8 cellular contexts compared by ENCODE assay signal in the genomic region with DNA sequence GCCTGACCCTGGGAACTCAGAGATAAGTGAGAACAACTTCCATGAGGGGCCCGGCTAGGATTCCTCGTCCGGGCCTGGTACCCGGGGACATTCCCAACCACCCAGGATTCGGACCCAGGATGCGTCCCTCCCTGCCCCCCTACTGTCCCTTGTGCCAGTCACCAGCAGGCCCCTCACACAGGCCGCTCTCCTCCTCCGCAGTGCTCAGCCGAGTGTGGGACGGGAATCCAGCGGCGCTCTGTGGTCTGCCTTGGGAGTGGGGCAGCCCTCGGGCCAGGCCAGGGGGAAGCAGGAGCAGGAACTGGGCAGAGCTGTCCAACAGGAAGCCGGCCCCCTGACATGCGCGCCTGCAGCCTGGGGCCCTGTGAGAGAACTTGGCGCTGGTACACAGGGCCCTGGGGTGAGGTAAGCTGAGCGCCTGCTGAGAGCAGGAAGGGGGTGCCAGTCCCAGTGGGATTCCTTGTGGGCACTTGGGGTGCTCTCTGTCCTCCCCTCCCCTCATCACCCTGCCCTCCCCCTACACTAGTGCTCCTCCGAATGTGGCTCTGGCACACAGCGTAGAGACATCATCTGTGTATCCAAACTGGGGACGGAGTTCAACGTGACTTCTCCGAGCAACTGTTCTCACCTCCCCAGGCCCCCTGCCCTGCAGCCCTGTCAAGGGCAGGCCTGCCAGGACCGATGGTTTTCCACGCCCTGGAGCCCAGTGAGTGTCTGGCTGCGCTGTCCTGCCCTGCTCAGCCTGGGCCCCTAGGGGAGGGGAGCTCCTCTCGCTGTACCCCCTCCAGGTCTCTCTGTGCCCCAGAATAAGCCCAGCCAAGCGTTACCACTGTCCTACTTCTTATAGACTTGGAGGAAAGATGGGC. TPM values are rescaled to one million over a fixed set of nuclear protein-coding genes. Genes with fewer than 3 reads are reported as not detected.
DNase-seq lines count a peak whose midpoint lies in the region; ATAC-seq and TF ChIP-seq lines count a peak whose summit lies in the region.

No MANE protein-coding gene starts in this region.

- H3K23ac ChIP-seq in H9 (ENCODE audit: insufficient read length, low read depth, low read length): no peak overlapping the region

- no peak overlapping the region for H3K4me2 ChIP-seq in H9 (ENCODE audit: insufficient read depth, insufficient read length, low read length)

- no peak overlapping the region for H2BK120ac ChIP-seq in H9 (ENCODE audit: low read depth, low read length, poor library complexity, severe bottlenecking)

- no CpG with 5 or more reads among the region's 28 CpGs for WGBS in H9 (ENCODE audit: extremely low coverage, insufficient read length, low lambda C conversion rate)

- no peaks in the 10 kb centered on the region; a peak in 1 of 5 replicates for H3K9me3 Mint-ChIP-seq in H9

- H3K18ac ChIP-seq in H9 (ENCODE audit: insufficient read length, low read depth, low read length): no peak overlapping the region

- H3K4me3 Mint-ChIP-seq in H9: peak overlapping the region in 1 of 2 experiments; percentile 42; a peak in 1 of 5 replicates

- no peak overlapping the region for H3K56ac ChIP-seq in H9 (ENCODE audit: insufficient read length, low read depth, low read length)

- peak; percentile 31 for DNase-seq in H9
- DNase-seq in dermis microvascular lymphatic vessel endothelial cell (ENCODE audit: low read depth in 2 of 2): peak; percentile 47 to 88
- peak; percentile 66 for DNase-seq in left lobe of liver (ENCODE audit: low spot score)
- no peak for DNase-seq in SIG-M5 (lab: John Stamatoyannopoulos, UW)
- no peak for DNase-seq in NCI-H510A treated with DMSO at 0.1 percent for 48 hours (lab: John Stamatoyannopoulos, UW)
- DNase-seq in NCI-H2227 treated with DMSO at 0.1 percent for 48 hours (lab: John Stamatoyannopoulos, UW): no peak

- ATAC-seq in left lobe of liver: no peak
- ATAC-seq in GM19455 (IDR thresholded peaks at IDR 0.05; ENCODE audit: unreplicated experiment): no peak

- no peak overlapping the region for H3K9ac ChIP-seq in H9 (ENCODE audit: extremely low read depth, insufficient read length, low read length)

- no peak overlapping the region for H2BK12ac ChIP-seq in H9 (ENCODE audit: insufficient read length, low read depth, low read length)

- peaks cover 3 to 5% (median 5%) of the 10 kb centered on the region in 3 experiments; a peak in 5 of 7 replicates for H3K36me3 Mint-ChIP-seq in H9 (ENCODE audit: insufficient read depth in 1 of 3, low read depth in 3 of 3)

- H2BK15ac ChIP-seq in H9 (ENCODE audit: low read depth, low read length): no peak overlapping the region

- H3K4me1 ChIP-seq in H9 (ENCODE audit: insufficient read depth, low read length): peaks cover 7% of the 10 kb centered on the region; the same call in 1 of the 2 replicates

- no peaks in the 10 kb centered on the region for H3K27me3 ChIP-seq in H9 (ENCODE audit: insufficient read depth, low read length)

- no peak overlapping the region for H2BK20ac ChIP-seq in H9 (ENCODE audit: low read depth, low read length, poor library complexity, severe bottlenecking)

- H3K4me3 ChIP-seq in skin epidermis: peak overlapping the region in 4 of 7 experiments; percentile 4 to 13 (median 5)

- no peaks in the 10 kb centered on the region for H3K79me1 ChIP-seq in H9 (ENCODE audit: insufficient read depth, low read depth, low read length, poor library complexity, severe bottlenecking)

- no peaks in the 10 kb centered on the region for H3K27me3 Mint-ChIP-seq in H9 (ENCODE audit: low read depth)

- H3K23me2 ChIP-seq in H9 (ENCODE audit: insufficient read length, low read depth, low read length, poor library complexity, severe bottlenecking): peaks cover 11% of the 10 kb centered on the region

- H3K4me1 Mint-ChIP-seq in H9: peaks cover 34 to 46% of the 10 kb centered on the region in 2 experiments

- no peak overlapping the region for H2AK5ac ChIP-seq in H9 (ENCODE audit: insufficient read length, low read length)

- H4K91ac ChIP-seq in H9 (ENCODE audit: insufficient read length, low read depth, low read length): no peak overlapping the region

- no peak overlapping the region for H4K8ac ChIP-seq in H9 (replicated peaks; ENCODE audit: insufficient read length, low read depth, low read length)

- H4K20me1 ChIP-seq in H9 (ENCODE audit: control insufficient read depth, insufficient read depth, insufficient read length): no peaks in the 10 kb centered on the region

- H3K27ac Mint-ChIP-seq in H9: peak overlapping the region in 1 of 3 experiments; percentile 87; a peak in 1 of 7 replicates

- no peaks in the 10 kb centered on the region for H3K9me3 ChIP-seq in H9 (ENCODE audit: control insufficient read depth, low read depth, low read length)

- H3K27ac ChIP-seq in H9 (ENCODE audit: insufficient read length, low read depth, low read length) (no peak overlapping the region), skin epidermis (peak overlapping the region in 17 of 21 experiments; percentile 7 to 100 (median 99))

- H3K14ac ChIP-seq in H9 (ENCODE audit: insufficient read depth, low read length): no peak overlapping the region

- H2BK5ac ChIP-seq in H9 (ENCODE audit: insufficient read length, low read length): no peak overlapping the region

- no peak overlapping the region for H3T11ph ChIP-seq in H9 (ENCODE audit: low read length)

- no peaks in the 10 kb centered on the region for H3K79me2 ChIP-seq in H9 (ENCODE audit: insufficient read depth, low read length)

- H4K5ac ChIP-seq in H9 (ENCODE audit: insufficient read length, low read depth, low read length): no peak overlapping the region

- TF ChIP-seq CTCF in H9 (conservative IDR thresholded peaks at IDR 0.05): no peak

- H3K4ac ChIP-seq in H9 (ENCODE audit: low read depth, low read length): no peak overlapping the region

- H2AFZ ChIP-seq in H9 (ENCODE audit: low read length): no peak overlapping the region

RNA-seq across cellular contexts. Expression of a gene that starts 9.8 kb away (rescaled TPM):
- 4.6 and 6.1 TPM in 2 replicates for total RNA-seq in H9 (2021)
- total RNA-seq in dermis microvascular lymphatic vessel endothelial cell: 0.13 and 0.25 TPM in 2 replicates
- total RNA-seq in left lobe of liver: 38.5 TPM

RNA-seq across cellular contexts. Expression of a gene that starts 20.4 kb away (rescaled TPM):
- total RNA-seq in H9 (2021) (247 and 250 TPM in 2 replicates), dermis microvascular lymphatic vessel endothelial cell (149 and 187 TPM in 2 replicates), left lobe of liver (103 TPM)

RNA-seq across cellular contexts. Expression of a gene that starts 43.4 kb away (rescaled TPM):
- total RNA-seq in H9 (2021): not detected in 2 replicates
- total RNA-seq in dermis microvascular lymphatic vessel endothelial cell: not detected in 2 replicates
- 0.35 TPM for total RNA-seq in left lobe of liver

RNA-seq across cellular contexts. Expression of a gene that starts 51.1 kb away (rescaled TPM):
- 0.88 and 1.4 TPM in 2 replicates for total RNA-seq in H9 (2021)
- under 0.01 TPM in 2 replicates for total RNA-seq in dermis microvascular lymphatic vessel endothelial cell
- total RNA-seq in left lobe of liver: 15.3 TPM

Comparison
In these comparisons a context has a peak if more than half of its experiments do, and no peak if none do; other contexts are left out.
1. DNase-seq: peak in H9 (single experiment), dermis microvascular lymphatic vessel endothelial cell (2 of 2) and left lobe of liver (single experiment); none in SIG-M5 (single experiment), NCI-H510A treated with DMSO at 0.1 percent for 48 hours (single experiment) and NCI-H2227 treated with DMSO at 0.1 percent for 48 hours (single experiment).